In the genomic region with DNA sequence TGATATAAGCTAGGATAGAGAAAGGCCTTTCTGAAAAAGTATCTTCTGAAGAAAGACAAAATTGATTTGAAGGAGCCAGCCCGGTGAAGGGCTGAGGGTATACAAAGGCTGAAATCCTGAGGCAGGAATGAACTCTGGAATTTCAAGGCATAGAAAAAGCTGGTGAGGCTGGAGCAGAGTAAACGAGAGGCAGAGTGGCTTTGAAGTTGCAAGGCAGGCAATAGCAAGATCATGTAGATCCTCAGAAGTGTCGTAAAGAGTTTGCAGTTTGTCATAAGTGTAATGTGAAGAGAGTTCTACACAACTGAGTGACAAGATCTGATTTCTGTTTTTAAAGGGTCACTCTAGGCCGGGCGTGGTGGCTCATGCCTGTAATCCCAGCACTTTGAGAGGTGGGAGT, we compare ENCODE assay signal across 21 cellular contexts.
A peak's percentile ranks its signal among the peaks of the same experiment; 100 is the strongest.
DNase-seq lines count a peak whose midpoint lies in the region; ATAC-seq and TF ChIP-seq lines count a peak whose summit lies in the region.
"Had no signal": no experiment of that assay in that cellular context is flagged by ENCODE, and none has a peak within 500 bp of the region (broad histone marks: within the 10 kb centered on the region; RNA-seq: fewer than 3 reads in every experiment).

No MANE protein-coding gene starts in this region.

- H3K36me3 ChIP-seq in left ventricle myocardium inferior = peaks cover 6% of the 10 kb centered on the region

- peaks cover 4% of the 10 kb centered on the region for H3K36me3 Mint-ChIP-seq in T-helper 17 cell (ENCODE audit: low read depth)
- peaks cover 11% of the 10 kb centered on the region for H3K36me3 Mint-ChIP-seq in mesothelial cell of epicardium

- no peak for ATAC-seq in left cardiac atrium
- ATAC-seq in T-helper 17 cell = no peak

- H3K9me3 ChIP-seq in left ventricle myocardium inferior (replicated peaks) (no peaks in the 10 kb centered on the region), T-helper 17 cell (ENCODE audit: control insufficient read depth, low read length, poor library complexity, severe bottlenecking) (no peaks in the 10 kb centered on the region)
- H3K9me3 ChIP-seq: SK-N-SH had no signal

- no peak for TF ChIP-seq CTCF in left ventricle myocardium inferior (IDR thresholded peaks at IDR 0.05; ENCODE audit: borderline replicate concordance)
- TF ChIP-seq CTCF in mesothelial cell of epicardium (IDR thresholded peaks at IDR 0.05; ENCODE audit: unreplicated experiment) = no peak

- H3K4me1 ChIP-seq in left ventricle myocardium inferior = peaks cover 77% of the 10 kb centered on the region

- no peak overlapping the region for H3K4me3 ChIP-seq in left ventricle myocardium inferior
- H3K4me3 ChIP-seq: PC-9 had no signal

- H3K27ac ChIP-seq in left ventricle myocardium inferior (replicated peaks) = peak overlapping the region; percentile 53
- H3K27ac ChIP-seq: PC-9, RWPE1 had no signal

- no peaks in the 10 kb centered on the region for H3K27me3 Mint-ChIP-seq in T-helper 17 cell
- H3K27me3 Mint-ChIP-seq in mesothelial cell of epicardium (ENCODE audit: low read depth) = no peaks in the 10 kb centered on the region

- peaks cover 33% of the 10 kb centered on the region for H3K4me1 Mint-ChIP-seq in T-helper 17 cell
- H3K4me1 Mint-ChIP-seq in mesothelial cell of epicardium = peaks cover 59% of the 10 kb centered on the region

- intact Hi-C loops in left ventricle myocardium inferior (cut with micrococcal nuclease) = no loop called here
- intact Hi-C loops in left cardiac atrium (cut with DNase I) = loop anchor here in 1 of 2 donors (10.0 kb wide), 1 partner anchor 75 kb away; no protein-coding TSS in a partner anchor

- no peaks in the 10 kb centered on the region for H3K27me3 ChIP-seq in left ventricle myocardium inferior (ENCODE audit: low read depth)

- H3K4me3 Mint-ChIP-seq in T-helper 17 cell = no peak overlapping the region
- H3K4me3 Mint-ChIP-seq in mesothelial cell of epicardium = no peak overlapping the region
- H3K4me3 Mint-ChIP-seq: CD14-positive monocyte had no signal

- H3K9me3 Mint-ChIP-seq in mesothelial cell of epicardium = no peaks in the 10 kb centered on the region
- H3K9me3 Mint-ChIP-seq: CD14-positive monocyte had no signal

- H3K27ac Mint-ChIP-seq in T-helper 17 cell = peak overlapping the region; percentile 54
- peak overlapping the region; percentile 52 for H3K27ac Mint-ChIP-seq in mesothelial cell of epicardium
- H3K27ac Mint-ChIP-seq: CD14-positive monocyte had no signal

- DNase-seq in left ventricle myocardium inferior (no peak), left cardiac atrium (no peak), T-helper 17 cell (no peak), mesothelial cell of epicardium (ENCODE audit: low spot score in 2 of 2, unreplicated experiment in 2 of 2) (no peak), C1 segment of cervical spinal cord (lab: John Stamatoyannopoulos, UW) (no peak), NCI-H2196 treated with DMSO at 0.1 percent for 48 hours (lab: John Stamatoyannopoulos, UW; ENCODE audit: unreplicated experiment) (no peak), COLO829 (ENCODE audit: low spot score) (no peak)
- DNase-seq: AML-193, DMS79, Kasumi-1, NCI-H1417 treated with DMSO at 0.1 percent for 48 hours, NCI-H187, NCI-H2107, NCI-H2227 treated with DMSO at 0.1 percent for 48 hours, NCI-H510A, NCI-H748 treated with DMSO at 0.1 percent for 48 hours, PC-9, SIG-M5, SK-N-SH had no signal
